8 cellular contexts compared by ENCODE assay signal in genomic region chr7:129952653-129953560, GRCh38. TPM values are rescaled to one million over a fixed set of nuclear protein-coding genes. Genes with fewer than 3 reads are reported as not detected.
A peak's percentile ranks its signal among the peaks of the same experiment; 100 is the strongest.
DNase-seq lines count a peak whose midpoint lies in the region; ATAC-seq, FAIRE-seq and TF ChIP-seq lines count a peak whose summit lies in the region.

Gene UBE2H, minus strand, starts transcription at chr7:129952960. Its CDS starts 405 bp downstream, at chr7:129952555.

- H3K36me3 ChIP-seq in pancreas: no peaks in the 10 kb centered on the region
- no peaks in the 10 kb centered on the region for H3K36me3 ChIP-seq in thyroid gland

- 4 to 8% methylated on average over 32 to 58 of the region's 58 CpGs for WGBS in pancreas, 2 donors
- WGBS in thyroid gland, 2 donors: 18 to 21% methylated on average over 17 to 19 of the region's 58 CpGs

- peak within 1 kb of the TSS; percentile 61 to 99 (median 92) for H3K4me3 ChIP-seq in pancreas
- H3K4me3 ChIP-seq in thyroid gland (replicated peaks in 1 of 3): peak within 1 kb of the TSS; percentile 43 to 94 (median 80)

- H3K9me3 Mint-ChIP-seq in activated naive CD8-positive, alpha-beta T cell treated with anti-CD3 and anti-CD28 coated beads, Interleukin-2, amount 10 ng/mL, durations not matched to agents 7 days and 5 days: no peaks in the 10 kb centered on the region

- DNase-seq in GM04504 (ENCODE audit: low read depth): peak; percentile 84
- DNase-seq in NCI-H128 (lab: John Stamatoyannopoulos, UW; ENCODE audit: unreplicated experiment): peak; percentile 63
- DNase-seq in SW 1271 (lab: John Stamatoyannopoulos, UW): peak; percentile 56 to 86
- peak; percentile 91 for DNase-seq in activated naive CD8-positive, alpha-beta T cell treated with anti-CD3 and anti-CD28 coated beads, Interleukin-2, amount 10 ng/mL, durations not matched to agents 7 days and 5 days
- DNase-seq in Right ventricle myocardium inferior (ENCODE audit: missing footprints): peak; percentile 97
- peak; percentile 86 to 99 (median 94) for DNase-seq in pancreas
- peak; percentile 84 to 88 for DNase-seq in thyroid gland

- POLR2A ChIA-PET in activated naive CD8-positive, alpha-beta T cell treated with anti-CD3 and anti-CD28 coated beads, Interleukin-2, amount 10 ng/mL, durations not matched to agents 7 days and 5 days (lab: Charles Lee): interaction anchor here (0.6 to 2.1 kb wide), 2 partner anchors 37 to 124 kb away, joined by 4 to 6 read pairs; no protein-coding TSS in a partner anchor

- peaks cover 1% of the 10 kb centered on the region for H3K36me3 Mint-ChIP-seq in activated naive CD8-positive, alpha-beta T cell treated with anti-CD3 and anti-CD28 coated beads, Interleukin-2, amount 10 ng/mL, durations not matched to agents 7 days and 5 days

- ATAC-seq in HG02588 (IDR thresholded peaks at IDR 0.05; ENCODE audit: unreplicated experiment) (peak; percentile 59), Right ventricle myocardium inferior (peak; percentile 90), pancreas (peak; percentile 69 to 81 (median 78))
- peak; percentile 72 for ATAC-seq in activated naive CD8-positive, alpha-beta T cell treated with anti-CD3 and anti-CD28 coated beads, Interleukin-2, amount 10 ng/mL, durations not matched to agents 7 days and 5 days (ENCODE audit: low read depth)

- peak; percentile 92 to 98 for TF ChIP-seq POLR2A in thyroid gland (IDR thresholded peaks at IDR 0.05)

- H3K9me3 ChIP-seq in pancreas (no peaks in the 10 kb centered on the region), thyroid gland (no peaks in the 10 kb centered on the region)

- H3K4me1 ChIP-seq in pancreas (peaks cover 0 to 11% (median 8%) of the 10 kb centered on the region in 3 donors), thyroid gland (peaks cover 9 to 25% of the 10 kb centered on the region in 2 donors)

- H3K27me3 ChIP-seq in pancreas: no peaks in the 10 kb centered on the region
- no peaks in the 10 kb centered on the region for H3K27me3 ChIP-seq in thyroid gland

- intact Hi-C loops in Right ventricle myocardium inferior (cut with DNase I) (loop anchor here (5.0 kb wide), 2 partner anchors 36 to 91 kb away; no protein-coding TSS in a partner anchor), pancreas (cut with DNase I) (no loop called here), thyroid gland (cut with DNase I) (loop anchor here (5.0 kb wide), 1 partner anchor 126 kb away; no protein-coding TSS in a partner anchor)

- H3K27ac ChIP-seq in pancreas: peak within 1 kb of the TSS; percentile 88 to 99 (median 93)
- peak within 1 kb of the TSS; percentile 98 for H3K27ac ChIP-seq in thyroid gland

- no peak for FAIRE-seq in pancreas (lab: Jason Lieb, UNC)

- peak within 1 kb of the TSS; percentile 99 for H3K4me3 Mint-ChIP-seq in activated naive CD8-positive, alpha-beta T cell treated with anti-CD3 and anti-CD28 coated beads, Interleukin-2, amount 10 ng/mL, durations not matched to agents 7 days and 5 days

- H3K27me3 Mint-ChIP-seq in activated naive CD8-positive, alpha-beta T cell treated with anti-CD3 and anti-CD28 coated beads, Interleukin-2, amount 10 ng/mL, durations not matched to agents 7 days and 5 days: no peaks in the 10 kb centered on the region

- peaks cover 6% of the 10 kb centered on the region for H3K4me1 Mint-ChIP-seq in activated naive CD8-positive, alpha-beta T cell treated with anti-CD3 and anti-CD28 coated beads, Interleukin-2, amount 10 ng/mL, durations not matched to agents 7 days and 5 days

- TF ChIP-seq CTCF in pancreas (IDR thresholded peaks at IDR 0.05) (no peak), thyroid gland (IDR thresholded peaks at IDR 0.05) (peak in 1 of 6 experiments; percentile 36)

- H3K27ac Mint-ChIP-seq in activated naive CD8-positive, alpha-beta T cell treated with anti-CD3 and anti-CD28 coated beads, Interleukin-2, amount 10 ng/mL, durations not matched to agents 7 days and 5 days: peak within 1 kb of the TSS; percentile 100

RNA-seq across cellular contexts. Expression of gene UBE2H, which starts in this region (rescaled TPM):
- 10 to 100 TPM; 35.6 to 42.1 TPM for total RNA-seq in activated naive CD8-positive, alpha-beta T cell treated with anti-CD3 and anti-CD28 coated beads, Interleukin-2, amount 10 ng/mL, durations not matched to agents 7 days and 5 days
- total RNA-seq in Right ventricle myocardium inferior (103 TPM), pancreas (10 to 100 TPM; 56.7 to 85.6 (median 67.3) TPM), thyroid gland (100 to 1,000 TPM in 3 of 4 donors, 10 to 100 TPM in 1; 97.7 to 156 (median 122) TPM)
- 10 to 100 TPM; 16.7 to 27.7 TPM for polyA plus RNA-seq in pancreas

Comparison
In these comparisons a context has a peak if more than half of its experiments do, and no peak if none do; other contexts are left out.
1. Peak in every context shown above with its lines: DNase-seq, ATAC-seq, H3K4me3 ChIP-seq and H3K27ac ChIP-seq.
2. intact Hi-C loops: an anchor here in Right ventricle myocardium inferior (5.0 kb wide) and thyroid gland (5.0 kb wide); none called in pancreas.